In genomic region chr19:35994868-35995654, GRCh38 we compare ENCODE assay signal across 8 cellular contexts. TPM values are rescaled to one million over a fixed set of nuclear protein-coding genes. Genes with fewer than 3 reads are reported as not detected.
DNase-seq lines count a peak whose midpoint lies in the region; ATAC-seq, FAIRE-seq and TF ChIP-seq lines count a peak whose summit lies in the region.

SDHAF1 (plus strand) TSS chr19:35995188; CDS start chr19:35995275, 87 bp downstream.

- FAIRE-seq in bronchial epithelial cell (lab: Jason Lieb, UNC) = no peak

- ATAC-seq in GM18867 (IDR thresholded peaks at IDR 0.05; ENCODE audit: unreplicated experiment) (peak; percentile 82), HG03108 (IDR thresholded peaks at IDR 0.05; ENCODE audit: unreplicated experiment) (peak; percentile 78)

- no peaks in the 10 kb centered on the region for H3K27me3 ChIP-seq in bronchial epithelial cell (ENCODE audit: control insufficient read depth, insufficient read depth, low read length)

- H3K27me3 Mint-ChIP-seq in immature natural killer cell (ENCODE audit: low read depth in 3 of 3) = peaks cover 4 to 5% (median 4%) of the 10 kb centered on the region in 3 donors

- no peaks in the 10 kb centered on the region for H3K9me3 Mint-ChIP-seq in immature natural killer cell

- peaks cover 29 to 41% of the 10 kb centered on the region in 2 donors for H3K4me1 Mint-ChIP-seq in immature natural killer cell

- H3K36me3 Mint-ChIP-seq in immature natural killer cell = peaks cover 0 to 5% (median 0%) of the 10 kb centered on the region in 3 donors

- H3K4me3 ChIP-seq in WI38 (ENCODE audit: low read depth, low read length) = peak within 1 kb of the TSS; percentile 79
- peak within 1 kb of the TSS; percentile 84 for H3K4me3 ChIP-seq in bronchial epithelial cell (ENCODE audit: low read depth, low read length)

- DNase-seq in ACHN = peak; percentile 92
- DNase-seq in NCI-H2196 treated with DMSO at 0.1 percent for 48 hours (lab: John Stamatoyannopoulos, UW; ENCODE audit: unreplicated experiment) = peak; percentile 88
- DNase-seq in bronchial epithelial cell (ENCODE audit: low read depth) = peak; percentile 80
- peak; percentile 95 to 96 (median 95) for DNase-seq in immature natural killer cell
- peak; percentile 74 for DNase-seq in smooth muscle cell of the brain vasculature (ENCODE audit: low read depth, low spot score)

- H3K27ac Mint-ChIP-seq in immature natural killer cell = peak within 1 kb of the TSS; percentile 91 to 98 (median 95)

- TF ChIP-seq CTCF in WI38 (IDR thresholded peaks at IDR 0.05; ENCODE audit: low read depth, low read length) (no peak), bronchial epithelial cell (IDR thresholded peaks at IDR 0.05; ENCODE audit: insufficient read depth, low read length, severe bottlenecking) (peak; percentile 3)

- peaks cover 1% of the 10 kb centered on the region for H3K36me3 ChIP-seq in bronchial epithelial cell (ENCODE audit: control insufficient read depth, insufficient read depth, low read length)

- in situ Hi-C loops in ACHN (cut with HindIII; ENCODE audit: low pct_ligation_motif_present, low pct_unique_long_range_greater_than_20kb, low sequenced_read_pairs) = no loop called here

- H3K4me3 Mint-ChIP-seq in immature natural killer cell = peak within 1 kb of the TSS; percentile 91 to 96 (median 94)

RNA-seq across cellular contexts. Expression of gene SDHAF1, which starts in this region (rescaled TPM):
- total RNA-seq in bronchial epithelial cell = 17.5 and 25.3 TPM in 2 replicates
- 10 to 100 TPM; 44.7 to 51.0 (median 48.3) TPM for polyA plus RNA-seq in immature natural killer cell

Comparison
In these comparisons a context has a peak if more than half of its experiments do, and no peak if none do; other contexts are left out.
1. Peak in every context shown above with its lines: DNase-seq, ATAC-seq and H3K4me3 ChIP-seq.